9 cellular contexts compared by ENCODE assay signal in the genomic region with DNA sequence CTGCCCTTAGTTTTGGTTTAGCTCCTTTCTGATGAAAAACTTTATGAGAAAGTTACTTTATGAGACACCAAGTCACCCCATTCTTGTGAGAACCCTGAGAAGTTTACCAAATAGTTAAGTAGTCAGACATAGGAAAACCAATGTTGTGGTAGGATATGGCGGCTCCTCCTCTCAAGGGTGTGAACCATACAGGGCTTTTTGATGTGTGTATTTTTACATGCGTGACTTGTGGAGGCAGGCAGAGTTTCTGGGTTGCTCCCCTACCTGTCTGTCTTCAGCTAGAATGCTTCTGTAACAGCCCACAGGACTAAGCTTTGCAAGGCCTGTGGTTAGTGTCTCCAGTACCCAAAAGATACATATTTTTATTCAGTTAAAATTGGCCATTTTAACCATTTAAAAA. TPM values are rescaled to one million over a fixed set of nuclear protein-coding genes. Genes with fewer than 3 reads are reported as not detected.
DNase-seq lines count a peak whose midpoint lies in the region; ATAC-seq and TF ChIP-seq lines count a peak whose summit lies in the region.
"Had no signal": no experiment of that assay in that cellular context is flagged by ENCODE, and none has a peak within 500 bp of the region (broad histone marks: within the 10 kb centered on the region; RNA-seq: fewer than 3 reads in every experiment).

No MANE protein-coding gene starts in this region.

- no peak overlapping the region for H4K5ac ChIP-seq in IMR-90 (ENCODE audit: low read depth, low read length)

- no peak for TF ChIP-seq POLR2A in IMR-90 (IDR thresholded peaks at IDR 0.05; ENCODE audit: low read depth, low read length)

- BruUV-seq in IMR-90 (replicated peaks; lab: Mats Ljungman, UMichigan), result no TSS peak

- no peak overlapping the region for H2AK9ac ChIP-seq in IMR-90 (replicated peaks; ENCODE audit: low read depth, low read length, poor library complexity)

- no peak overlapping the region for H3K4ac ChIP-seq in IMR-90 (ENCODE audit: low read depth, low read length)

- no peak overlapping the region for H3K4me2 ChIP-seq in IMR-90 (ENCODE audit: low read depth, low read length)

- no peak for TF ChIP-seq CTCF in IMR-90 (conservative IDR thresholded peaks at IDR 0.05; ENCODE audit: low read depth, low read length)

- H4K20me1 ChIP-seq in IMR-90 (ENCODE audit: insufficient read depth, low read length), result peaks cover 57% of the 10 kb centered on the region

- WGBS in IMR-90 (ENCODE audit: extremely low coverage in 2 of 2, insufficient read length in 1 of 2), 2 experiments, result no CpG with 5 or more reads among the region's 2 CpGs

- H2BK20ac ChIP-seq in IMR-90 (ENCODE audit: low read depth, low read length), result no peak overlapping the region

- H3K56ac ChIP-seq in IMR-90 (ENCODE audit: extremely low read depth, insufficient read depth, low read length), result no peak overlapping the region

- H3K27me3 ChIP-seq in IMR-90 (ENCODE audit: control insufficient read depth, insufficient read depth, low read length), result no peaks in the 10 kb centered on the region

- no peak overlapping the region for H3K27ac ChIP-seq in IMR-90 (ENCODE audit: insufficient read depth, low read length)

- TF ChIP-seq RAD21 in IMR-90 (IDR thresholded peaks at IDR 0.05; ENCODE audit: low read length), result no peak

- H3K23ac ChIP-seq in IMR-90 (ENCODE audit: low read depth, low read length), result no peak overlapping the region

- intact Hi-C loops in IMR-90 (cut with micrococcal nuclease), result loop anchor here (1.0 kb wide), 1 partner anchor 39 kb away; the partner anchor contains the start of gene GPR18

- no peak overlapping the region for H3K4me3 ChIP-seq in IMR-90 (ENCODE audit: insufficient read depth, low read depth, low read length)

- no peak overlapping the region for H2AK5ac ChIP-seq in IMR-90 (ENCODE audit: low read depth, low read length)

- H4K8ac ChIP-seq in IMR-90 (ENCODE audit: low read depth in 2 of 2, low read length in 2 of 2), result no peak overlapping the region

- 0 out of 2 replicates have a peak, but pooled peaks cover 9% of the 10 kb centered on the region for H3K9me1 ChIP-seq in IMR-90 (ENCODE audit: insufficient read depth, low read length)

- DNase-seq in IMR-90, result no peak
- peak; percentile 57 for DNase-seq in activated naive CD4-positive, alpha-beta T cell treated with Interleukin-2 at 50 U/mL for 16 hours
- peak; percentile 63 for DNase-seq in stimulated activated CD4-positive, alpha-beta T cell treated with anti-CD3 and anti-CD28 coated beads, Interleukin-4, amount 100 ng/mL, for 24 hours
- DNase-seq in NOMO-1 treated with DMSO at 0.1 percent for 48 hours (lab: John Stamatoyannopoulos, UW; ENCODE audit: unreplicated experiment), result no peak
- no peak for DNase-seq in DMS79 treated with DMSO at 0.1 percent for 48 hours (lab: John Stamatoyannopoulos, UW)
- DNase-seq in SHP77 treated with DMSO at 0.1 percent for 48 hours (lab: John Stamatoyannopoulos, UW), result no peak
- DNase-seq: NCI-H2081 treated with DMSO at 0.1 percent for 48 hours had no signal

- peaks cover 3% of the 10 kb centered on the region; the same call in 1 of the 2 replicates for H3K36me3 ChIP-seq in IMR-90 (ENCODE audit: control insufficient read depth, insufficient read depth, low read length)

- H3K18ac ChIP-seq in IMR-90 (ENCODE audit: low read depth, low read length), result no peak overlapping the region

- H2BK5ac ChIP-seq in IMR-90 (ENCODE audit: low read depth, low read length, poor library complexity, severe bottlenecking), result no peak overlapping the region

- H3K14ac ChIP-seq in IMR-90 (replicated peaks; ENCODE audit: low read depth, low read length), result 0 out of 2 replicates have a peak overlapping the region, but pooled peaks have one; percentile 4

- no peak overlapping the region for H2AFZ ChIP-seq in IMR-90 (replicated peaks; ENCODE audit: low read length, poor library complexity)

- POLR2A ChIA-PET in IMR-90 (lab: Charles Lee; ENCODE audit: unreplicated experiment), result no interaction called here

- ATAC-seq in GM21360 (IDR thresholded peaks at IDR 0.05; ENCODE audit: unreplicated experiment) (peak; percentile 49), IMR-90 (ENCODE audit: low read depth) (no peak; the same call in 1 of the 2 replicates), GM18517 (IDR thresholded peaks at IDR 0.05; ENCODE audit: unreplicated experiment) (no peak)

- H3K4me1 ChIP-seq in IMR-90 (ENCODE audit: control insufficient read depth, insufficient read depth, low read length), result peaks cover 6% of the 10 kb centered on the region; the same call in 1 of the 2 replicates

- CTCF ChIA-PET in IMR-90 (lab: Yijun Ruan, JAX), result interaction anchor here (1.1 kb wide), 1 partner anchor 12 kb away, joined by 3 read pairs; no protein-coding TSS in a partner anchor

- dilution Hi-C loops in IMR-90 (cut with HindIII; ENCODE audit: low sequenced_read_pairs, unreplicated experiment), result no loop called here

- H3K79me1 ChIP-seq in IMR-90 (ENCODE audit: low read depth in 1 of 2, low read length in 2 of 2), result peaks cover 37 to 63% of the 10 kb centered on the region in 2 experiments

- H2BK15ac ChIP-seq in IMR-90 (ENCODE audit: low read depth, low read length), result no peak overlapping the region

- in situ Hi-C loops in IMR-90 (cut with MboI; ENCODE audit: low sequenced_read_pairs), result no loop called here

- H4K91ac ChIP-seq in IMR-90 (ENCODE audit: insufficient read depth, low read depth, low read length), result no peak overlapping the region

- no peaks in the 10 kb centered on the region for H3K9me3 ChIP-seq in IMR-90 (ENCODE audit: control insufficient read depth, insufficient read depth, low read length)

- no peak overlapping the region for H2BK120ac ChIP-seq in IMR-90 (ENCODE audit: low read depth, low read length)

- no peak overlapping the region for H3K9ac ChIP-seq in IMR-90 (ENCODE audit: low read depth, low read length)

TF ChIP-seq in IMR-90, 13 proteins besides CTCF, POLR2A, EP300 and RAD21:
- TF ChIP-seq SMC3 (IDR thresholded peaks at IDR 0.05; ENCODE audit: low read depth, low read length), result no peak
- no peak for TF ChIP-seq NFE2L2 (IDR thresholded peaks at IDR 0.05; ENCODE audit: low read depth, low read length)
- TF ChIP-seq CEBPB (IDR thresholded peaks at IDR 0.05; ENCODE audit: low read depth, low read length), result no peak
- TF ChIP-seq MXI1 (IDR thresholded peaks at IDR 0.05; ENCODE audit: borderline replicate concordance, low read depth, low read length), result no peak
- TF ChIP-seq MAZ (IDR thresholded peaks at IDR 0.05; ENCODE audit: borderline replicate concordance, low read depth, low read length), result no peak
- TF ChIP-seq, protein P1, sequence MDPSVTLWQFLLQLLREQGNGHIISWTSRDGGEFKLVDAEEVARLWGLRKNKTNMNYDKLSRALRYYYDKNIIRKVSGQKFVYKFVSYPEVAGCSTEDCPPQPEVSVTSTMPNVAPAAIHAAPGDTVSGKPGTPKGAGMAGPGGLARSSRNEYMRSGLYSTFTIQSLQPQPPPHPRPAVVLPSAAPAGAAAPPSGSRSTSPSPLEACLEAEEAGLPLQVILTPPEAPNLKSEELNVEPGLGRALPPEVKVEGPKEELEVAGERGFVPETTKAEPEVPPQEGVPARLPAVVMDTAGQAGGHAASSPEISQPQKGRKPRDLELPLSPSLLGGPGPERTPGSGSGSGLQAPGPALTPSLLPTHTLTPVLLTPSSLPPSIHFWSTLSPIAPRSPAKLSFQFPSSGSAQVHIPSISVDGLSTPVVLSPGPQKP (IDR thresholded peaks at IDR 0.05; ENCODE audit: borderline replicate concordance, low read depth, low read length), result no peak
- TF ChIP-seq MAFK (IDR thresholded peaks at IDR 0.05; ENCODE audit: low read depth, low read length), result no peak
- TF ChIP-seq FOS (IDR thresholded peaks at IDR 0.05; ENCODE audit: low read depth, low read length), result no peak
- no peak for TF ChIP-seq BHLHE40 (IDR thresholded peaks at IDR 0.05; ENCODE audit: low read depth, low read length)
- no peak for TF ChIP-seq CHD1 (IDR thresholded peaks at IDR 0.05; ENCODE audit: low read depth, low read length)
- TF ChIP-seq RFX5 (IDR thresholded peaks at IDR 0.05; ENCODE audit: low read depth, low read length), result no peak
- TF ChIP-seq, protein P2, sequence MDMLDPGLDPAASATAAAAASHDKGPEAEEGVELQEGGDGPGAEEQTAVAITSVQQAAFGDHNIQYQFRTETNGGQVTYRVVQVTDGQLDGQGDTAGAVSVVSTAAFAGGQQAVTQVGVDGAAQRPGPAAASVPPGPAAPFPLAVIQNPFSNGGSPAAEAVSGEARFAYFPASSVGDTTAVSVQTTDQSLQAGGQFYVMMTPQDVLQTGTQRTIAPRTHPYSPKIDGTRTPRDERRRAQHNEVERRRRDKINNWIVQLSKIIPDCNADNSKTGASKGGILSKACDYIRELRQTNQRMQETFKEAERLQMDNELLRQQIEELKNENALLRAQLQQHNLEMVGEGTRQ (IDR thresholded peaks at IDR 0.05; ENCODE audit: low read depth, low read length), result no peak
- TF ChIP-seq RCOR1 (IDR thresholded peaks at IDR 0.05; ENCODE audit: insufficient replicate concordance, low read length), result no peak
TF ChIP-seq in IMR-90: peak in this region for 0.

RNA-seq across cellular contexts. Expression of gene UBAC2, which starts 18.3 kb away (rescaled TPM):
- 20.8 and 23.6 TPM in 2 replicates for total RNA-seq in IMR-90 (2012; rRNA removed)
- polyA plus RNA-seq in IMR-90 (2012; rRNA removed), result 28.9 and 36.3 TPM in 2 replicates
- polyA plus RNA-seq in IMR-90 (2012; cell fraction: cytosol; rRNA removed), result 29.0 and 35.1 TPM in 2 replicates
- 17.0 and 27.8 TPM in 2 replicates for polyA plus RNA-seq in IMR-90 (2012; cell fraction: nucleus; rRNA removed; ENCODE audit: low replicate concordance)

RNA-seq across cellular contexts. Expression of gene GPR18, which starts 39.2 kb away (rescaled TPM):
- not detected in 2 replicates for total RNA-seq in IMR-90 (2012; rRNA removed)
- not detected in 2 replicates for polyA plus RNA-seq in IMR-90 (2012; rRNA removed)
- not detected in 2 replicates for polyA plus RNA-seq in IMR-90 (2012; cell fraction: cytosol; rRNA removed)
- not detected in 2 replicates for polyA plus RNA-seq in IMR-90 (2012; cell fraction: nucleus; rRNA removed; ENCODE audit: low replicate concordance)

Comparison
In these comparisons a context has a peak if more than half of its experiments do, and no peak if none do; other contexts are left out.
1. DNase-seq: peak in activated naive CD4-positive, alpha-beta T cell treated with Interleukin-2 at 50 U/mL for 16 hours (single experiment) and stimulated activated CD4-positive, alpha-beta T cell treated with anti-CD3 and anti-CD28 coated beads, Interleukin-4, amount 100 ng/mL, for 24 hours (single experiment); none in IMR-90 (single experiment), NOMO-1 treated with DMSO at 0.1 percent for 48 hours (single experiment), DMS79 treated with DMSO at 0.1 percent for 48 hours (single experiment) and SHP77 treated with DMSO at 0.1 percent for 48 hours (single experiment).